1 cellular context compared by ENCODE assay signal in the genomic region with DNA sequence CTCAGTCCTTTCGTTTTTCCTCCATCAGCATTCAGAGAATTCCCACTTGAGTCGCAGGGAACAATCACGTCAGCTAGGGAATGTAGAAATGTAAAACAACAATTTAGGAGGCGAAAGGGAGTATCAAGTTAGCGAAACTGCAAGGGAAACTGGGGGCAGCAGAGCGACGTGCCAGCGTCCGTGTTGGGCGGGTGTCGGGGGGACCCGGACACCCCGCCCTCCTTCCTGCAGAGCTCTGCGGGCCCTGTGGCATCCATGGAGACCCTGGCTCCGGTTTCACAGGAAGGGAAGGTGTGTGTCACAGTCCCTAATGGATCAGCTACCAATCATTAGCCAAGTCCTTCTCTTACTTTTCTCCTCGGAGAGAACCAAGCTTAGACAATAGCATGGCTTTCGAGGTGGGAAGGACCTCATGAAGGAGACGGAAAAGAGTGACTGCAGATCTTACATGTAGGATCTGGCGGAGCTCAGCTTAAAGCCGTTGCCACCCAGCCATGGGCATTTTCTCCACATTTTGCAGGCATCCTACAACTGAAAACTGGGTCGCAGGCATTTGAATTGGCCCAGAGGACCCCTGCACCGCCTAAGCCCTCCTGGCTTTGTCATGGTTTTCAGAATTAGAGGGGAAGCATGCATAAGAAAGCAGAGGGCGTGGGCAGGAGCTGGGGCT.
TF ChIP-seq lines count a peak whose summit lies in the region.

No MANE protein-coding gene starts in this region.

TF ChIP-seq in IMR-90, 13 proteins besides CTCF, POLR2A, EP300 and RAD21:
- no peak for TF ChIP-seq MAZ (IDR thresholded peaks at IDR 0.05; ENCODE audit: borderline replicate concordance, low read depth, low read length)
